In genomic region chr4:24248674-24249644, GRCh38 we compare ENCODE assay signal across 2 cellular contexts.
TF ChIP-seq lines count a peak whose summit lies in the region.

No MANE protein-coding gene starts in this region.

TF ChIP-seq in liver, 16 proteins besides CTCF, POLR2A, EP300 and RAD21 (continued from another document):
- TF ChIP-seq REST (IDR thresholded peaks at IDR 0.05): no peak

TF ChIP-seq in HepG2, 621 proteins besides CTCF, POLR2A, EP300 and RAD21 (continued from another document):
- TF ChIP-seq DZIP1 (CRISPR knock-in tag; IDR thresholded peaks at IDR 0.05) (no peak), ZNF350 (CRISPR knock-in tag; IDR thresholded peaks at IDR 0.05; ENCODE audit: borderline replicate concordance, low read depth) (no peak), TCF7 (IDR thresholded peaks at IDR 0.05; ENCODE audit: low read depth) (no peak), MAFK (conservative IDR thresholded peaks at IDR 0.05 in 1 of 2, IDR thresholded peaks at IDR 0.05 in 1 of 2; ENCODE audit: low read length in 2 of 2) (no peak), ZNF883 (CRISPR knock-in tag; IDR thresholded peaks at IDR 0.05; ENCODE audit: not compliant biosample characterization) (no peak), ATF6 (CRISPR knock-in tag; conservative IDR thresholded peaks at IDR 0.05) (no peak), ZNF124 (CRISPR knock-in tag; IDR thresholded peaks at IDR 0.05) (no peak)
